ENCODE assay signal across 27 cellular contexts in genomic region chrX:65491620-65492019, GRCh38.
"Had no signal": no experiment of that assay in that cellular context is flagged by ENCODE, and none has a peak within 500 bp of the region (broad histone marks: within the 10 kb centered on the region; RNA-seq: fewer than 3 reads in every experiment).

No MANE protein-coding gene starts in this region.

- H3K4me3 ChIP-seq: stomach, suprapubic skin, testis, thoracic aorta, thyroid gland, tibial artery, tibial nerve, transverse colon, upper lobe of left lung, upper lobe of right lung, uterus, vagina had no signal

- H3K36me3 ChIP-seq: stomach, suprapubic skin, thoracic aorta, thyroid gland, tibial artery, tibial nerve, transverse colon, upper lobe of left lung, upper lobe of right lung, uterus, vagina had no signal

- FAIRE-seq: urothelium cell line had no signal

- H3K4me1 ChIP-seq: stomach, suprapubic skin, testis, thyroid gland, tibial artery, tibial nerve, transverse colon, upper lobe of left lung, upper lobe of right lung, uterus, vagina had no signal

- H3K9me3 ChIP-seq: stomach, suprapubic skin, testis, thoracic aorta, thyroid gland, tibial artery, tibial nerve, transverse colon, upper lobe of left lung, upper lobe of right lung, uterus, vagina had no signal

- H3K27me3 ChIP-seq: suprapubic skin, testis, thyroid gland, tibial artery, tibial nerve, transverse colon, upper lobe of left lung, upper lobe of right lung, uterus, vagina had no signal

- DNase-seq: stimulated activated CD4-positive, alpha-beta T cell treated with anti-CD3 and anti-CD28 coated beads, Interleukin-2, amount 100 ng/mL, for 48 hours; stimulated activated CD4-positive, alpha-beta T cell treated with anti-CD3 and anti-CD28 coated beads, Interleukin-4, amount 100 ng/mL, for 1 hour; stimulated activated CD4-positive, alpha-beta T cell treated with anti-CD3 and anti-CD28 coated beads, Interleukin-4, amount 100 ng/mL, for 24 hours; stimulated activated CD4-positive, alpha-beta T cell treated with anti-CD3 and anti-CD28 coated beads, Interleukin-4, amount 100 ng/mL, for 4 hours; stimulated activated CD8-positive, alpha-beta memory T cell treated with anti-CD3 and anti-CD28 coated beads, Interleukin-4, amount 100 ng/mL, for 48 hours; stimulated activated naive B cell treated with anti-CD40 and anti-IgM and Interleukin-4, amounts not matched to agents 10 μg/mL and 1 μg/mL and 100 μg/mL, for 72 hours; stimulated activated naive CD4-positive, alpha-beta T cell; stimulated activated naive CD4-positive, alpha-beta T cell treated with Interleukin-2 at 50 U/mL for 16 hours; stimulated activated naive CD8-positive, alpha-beta T cell treated with anti-CD3 and anti-CD28 coated beads, Interleukin-15, amount 100 ng/mL, for 72 hours; stimulated activated naive CD8-positive, alpha-beta T cell treated with anti-CD3 and anti-CD28 coated beads, Interleukin-15, Interleukin-2, amounts not matched to agents 100 U/mL and 50 U/mL, for 24 hours; stomach; substantia nigra; testis; thyroid gland; tibial artery; transverse colon; trophoblast cell; upper lobe of left lung; upper lobe of right lung; uterus had no signal

- ATAC-seq: stimulated activated effector memory CD8-positive, alpha-beta T cell treated with anti-CD3 and anti-CD28 coated beads, Interleukin-12 subunit alpha, Interleukin-12 subunit beta, amount 100 ng/mL, for 72 hours; stimulated activated memory B cell treated with anti-CD40 and anti-IgM and Interleukin-4, amounts not matched to agents 10 μg/mL and 1 μg/mL and 100 μg/mL, for 72 hours; stimulated activated naive B cell treated with anti-CD40 and anti-IgM and Interleukin-4, amounts not matched to agents 10 μg/mL and 1 μg/mL and 100 μg/mL, for 72 hours; stimulated activated naive CD8-positive, alpha-beta T cell treated with anti-CD3 and anti-CD28 coated beads, Interleukin-15, amount 100 ng/mL, for 72 hours; stimulated activated naive CD8-positive, alpha-beta T cell treated with anti-CD3 and anti-CD28 coated beads, Interleukin-15, Interleukin-2, amounts not matched to agents 100 U/mL and 50 U/mL, for 24 hours; upper lobe of right lung had no signal

- H3K27ac ChIP-seq: stomach, suprapubic skin, testis, thoracic aorta, thyroid gland, tibial artery, tibial nerve, transverse colon, upper lobe of left lung, upper lobe of right lung, uterus, vagina had no signal
